11 cellular contexts compared by ENCODE assay signal in genomic region chr4:80005863-80006262, GRCh38.
DNase-seq lines count a peak whose midpoint lies in the region; ATAC-seq, FAIRE-seq and TF ChIP-seq lines count a peak whose summit lies in the region.
"Had no signal": no experiment of that assay in that cellular context is flagged by ENCODE, and none has a peak within 500 bp of the region (broad histone marks: within the 10 kb centered on the region; RNA-seq: fewer than 3 reads in every experiment).

No MANE protein-coding gene starts in this region.

- H2BK120ac ChIP-seq in IMR-90 (ENCODE audit: low read depth, low read length) = no peak overlapping the region

- no peaks in the 10 kb centered on the region; the same call in 1 of the 2 replicates for H3K9me1 ChIP-seq in IMR-90 (ENCODE audit: insufficient read depth, low read length)

- peaks cover 18 to 39% of the 10 kb centered on the region in 2 experiments for H3K79me1 ChIP-seq in IMR-90 (ENCODE audit: low read depth in 1 of 2, low read length in 2 of 2)

- peaks cover 5% of the 10 kb centered on the region for H3K9me3 ChIP-seq in IMR-90 (ENCODE audit: control insufficient read depth, insufficient read depth, low read length)
- H3K9me3 ChIP-seq in HepG2 (ENCODE audit: low read length) = peaks cover 7% of the 10 kb centered on the region; the same call in 1 of the 2 replicates
- H3K9me3 ChIP-seq: thyroid gland had no signal

- H3K4me3 ChIP-seq in IMR-90 (ENCODE audit: insufficient read depth, low read depth, low read length) (no peak overlapping the region), HepG2 (replicated peaks in 1 of 3; ENCODE audit: insufficient read depth in 1 of 3, low read depth in 2 of 3, low read length in 3 of 3) (no peak overlapping the region)
- H3K4me3 ChIP-seq: psoas muscle, thyroid gland had no signal

- H3K18ac ChIP-seq in IMR-90 (ENCODE audit: low read depth, low read length) = no peak overlapping the region

- peaks cover 2% of the 10 kb centered on the region; the same call in 1 of the 2 replicates for H3K4me1 ChIP-seq in IMR-90 (ENCODE audit: control insufficient read depth, insufficient read depth, low read length)
- peaks cover 15% of the 10 kb centered on the region for H3K4me1 ChIP-seq in HepG2 (ENCODE audit: insufficient read depth, low read length)
- H3K4me1 ChIP-seq: psoas muscle, thyroid gland had no signal

- H3K56ac ChIP-seq in IMR-90 (ENCODE audit: extremely low read depth, insufficient read depth, low read length) = no peak overlapping the region

- TF ChIP-seq EP300 in HepG2 (IDR thresholded peaks at IDR 0.05; ENCODE audit: low read depth in 2 of 2, low read length in 2 of 2) (no peak), HepG2 (CRISPR knock-in tag; IDR thresholded peaks at IDR 0.05; ENCODE audit: borderline replicate concordance) (no peak)

- no peak overlapping the region for H3K23ac ChIP-seq in IMR-90 (ENCODE audit: low read depth, low read length)

- no peak overlapping the region for H3K4ac ChIP-seq in IMR-90 (ENCODE audit: low read depth, low read length)

- intact Hi-C loops in IMR-90 (cut with micrococcal nuclease) (no loop called here), HepG2 (cut with micrococcal nuclease; ENCODE audit: unreplicated experiment) (no loop called here)

- H4K91ac ChIP-seq in IMR-90 (ENCODE audit: insufficient read depth, low read depth, low read length) = no peak overlapping the region

- BruUV-seq in IMR-90 (replicated peaks; lab: Mats Ljungman, UMichigan) = no TSS peak
- BruUV-seq in HepG2 (replicated peaks; lab: Mats Ljungman, UMichigan) = no TSS peak

- TF ChIP-seq POLR2A in IMR-90 (IDR thresholded peaks at IDR 0.05; ENCODE audit: low read depth, low read length) = no peak
- no peak for TF ChIP-seq POLR2A in HepG2 (IDR thresholded peaks at IDR 0.05; ENCODE audit: insufficient read depth in 1 of 2, low read depth in 2 of 2, low read length in 2 of 2)

- H3K4me3 Mint-ChIP-seq in activated naive CD8-positive, alpha-beta T cell = peak overlapping the region; percentile 21

- H3K27me3 ChIP-seq in IMR-90 (ENCODE audit: control insufficient read depth, insufficient read depth, low read length) (no peaks in the 10 kb centered on the region), HepG2 (ENCODE audit: control insufficient read depth in 1 of 2, insufficient read depth in 2 of 2, low read length in 2 of 2) (no peaks in the 10 kb centered on the region)
- H3K27me3 ChIP-seq: thyroid gland had no signal

- in situ Hi-C loops in IMR-90 (cut with MboI; ENCODE audit: low sequenced_read_pairs) = no loop called here
- in situ Hi-C loops in HepG2 (cut with HindIII; ENCODE audit: extremely low pct_ligation_motif_present, low pct_unique_long_range_greater_than_20kb) = no loop called here

- no peaks in the 10 kb centered on the region for H3K27me3 Mint-ChIP-seq in activated naive CD8-positive, alpha-beta T cell

- no peak for TF ChIP-seq CTCF in IMR-90 (conservative IDR thresholded peaks at IDR 0.05; ENCODE audit: low read depth, low read length)
- TF ChIP-seq CTCF in HepG2 (CRISPR knock-in tag; IDR thresholded peaks at IDR 0.05) = no peak

- H3K4me1 Mint-ChIP-seq in activated naive CD8-positive, alpha-beta T cell (ENCODE audit: low read depth) = peaks cover 45% of the 10 kb centered on the region

- no peak overlapping the region for H3K27ac ChIP-seq in IMR-90 (ENCODE audit: insufficient read depth, low read length)
- H3K27ac ChIP-seq in HepG2 (ENCODE audit: extremely low read length, insufficient read depth, low read length) = no peak overlapping the region
- H3K27ac ChIP-seq: psoas muscle, thyroid gland had no signal

- no peak overlapping the region for H3K9ac ChIP-seq in IMR-90 (ENCODE audit: low read depth, low read length)
- H3K9ac ChIP-seq in HepG2 (ENCODE audit: insufficient read depth, low read depth, low read length) = no peak overlapping the region

- no peak overlapping the region for H2BK15ac ChIP-seq in IMR-90 (ENCODE audit: low read depth, low read length)

- ATAC-seq in IMR-90 (ENCODE audit: low read depth) (no peak), HepG2 (no peak)
- ATAC-seq: psoas muscle had no signal

- H3K36me3 ChIP-seq in IMR-90 (ENCODE audit: control insufficient read depth, insufficient read depth, low read length) (peaks cover 6% of the 10 kb centered on the region), HepG2 (replicated peaks in 1 of 2; ENCODE audit: control insufficient read depth in 1 of 2, insufficient read depth in 2 of 2, low read length in 2 of 2) (no peaks in the 10 kb centered on the region)
- H3K36me3 ChIP-seq: thyroid gland had no signal

- H4K20me1 ChIP-seq in IMR-90 (ENCODE audit: insufficient read depth, low read length) = no peaks in the 10 kb centered on the region
- no peaks in the 10 kb centered on the region for H4K20me1 ChIP-seq in HepG2 (ENCODE audit: insufficient read depth, low read length)

- H2AK5ac ChIP-seq in IMR-90 (ENCODE audit: low read depth, low read length) = no peak overlapping the region

- no peak overlapping the region for H2AK9ac ChIP-seq in IMR-90 (replicated peaks; ENCODE audit: low read depth, low read length, poor library complexity)

- peak overlapping the region; percentile 83 for H3K27ac Mint-ChIP-seq in activated naive CD8-positive, alpha-beta T cell

- H4K8ac ChIP-seq in IMR-90 (ENCODE audit: low read depth in 2 of 2, low read length in 2 of 2) = no peak overlapping the region

- H3K79me2 ChIP-seq in HepG2 (ENCODE audit: insufficient read depth, low read length) = no peaks in the 10 kb centered on the region

- peaks cover 33% of the 10 kb centered on the region for H3K36me3 Mint-ChIP-seq in activated naive CD8-positive, alpha-beta T cell

- POLR2A ChIA-PET in IMR-90 (lab: Charles Lee; ENCODE audit: unreplicated experiment) = no interaction called here
- POLR2A ChIA-PET in HepG2 (lab: Yijun Ruan, JAX) = no interaction called here

- CTCF ChIA-PET in IMR-90 (lab: Yijun Ruan, JAX) = no interaction called here
- CTCF ChIA-PET in HepG2 (lab: Yijun Ruan, JAX; ENCODE audit: low intra/inter-chr PET ratio, low total read pairs) = no interaction called here

- TF ChIP-seq RAD21 in IMR-90 (IDR thresholded peaks at IDR 0.05; ENCODE audit: low read length) = no peak
- no peak for TF ChIP-seq RAD21 in HepG2 (CRISPR knock-in tag; IDR thresholded peaks at IDR 0.05)

- peaks cover 5% of the 10 kb centered on the region for H3K9me3 Mint-ChIP-seq in activated naive CD8-positive, alpha-beta T cell (ENCODE audit: low read depth)

- DNase-seq in EL (peak; percentile 43), IMR-90 (peak; percentile 65), HepG2 (ENCODE audit: low spot score) (peak; percentile 19), NCI-H128 (lab: John Stamatoyannopoulos, UW; ENCODE audit: unreplicated experiment) (no peak), AML-193 (lab: John Stamatoyannopoulos, UW) (no peak), NK-92 (lab: John Stamatoyannopoulos, UW; ENCODE audit: unreplicated experiment) (no peak)
- DNase-seq: NCI-H2171, psoas muscle, thyroid gland had no signal

- H2BK5ac ChIP-seq in IMR-90 (ENCODE audit: low read depth, low read length, poor library complexity, severe bottlenecking) = no peak overlapping the region

- H2AFZ ChIP-seq in IMR-90 (replicated peaks; ENCODE audit: low read length, poor library complexity) (no peak overlapping the region), HepG2 (ENCODE audit: low read length) (no peak overlapping the region)

- no peak overlapping the region for H2BK20ac ChIP-seq in IMR-90 (ENCODE audit: low read depth, low read length)

- no peak overlapping the region for H4K5ac ChIP-seq in IMR-90 (ENCODE audit: low read depth, low read length)

- H3K14ac ChIP-seq in IMR-90 (replicated peaks; ENCODE audit: low read depth, low read length) = no peak overlapping the region

- H3K4me2 ChIP-seq in IMR-90 (ENCODE audit: low read depth, low read length) (no peak overlapping the region), HepG2 (ENCODE audit: low read depth, low read length) (no peak overlapping the region)

- no CpG with 5 or more reads among the region's 3 CpGs for WGBS in IMR-90 (ENCODE audit: extremely low coverage in 2 of 2, insufficient read length in 1 of 2), 2 experiments
- WGBS in HepG2 (ENCODE audit: low lambda C conversion rate) = 95% methylated on average over 3 of the region's 3 CpGs

- dilution Hi-C loops in IMR-90 (cut with HindIII; ENCODE audit: low sequenced_read_pairs, unreplicated experiment) = no loop called here

- FAIRE-seq in HepG2 (lab: Jason Lieb, UNC) = no peak
- FAIRE-seq: G401.6 had no signal

TF ChIP-seq in IMR-90, 13 proteins besides CTCF, POLR2A, EP300 and RAD21 (continues in another document):
- TF ChIP-seq NFE2L2 (IDR thresholded peaks at IDR 0.05; ENCODE audit: low read depth, low read length) = no peak
- no peak for TF ChIP-seq MXI1 (IDR thresholded peaks at IDR 0.05; ENCODE audit: borderline replicate concordance, low read depth, low read length)
- no peak for TF ChIP-seq MAFK (IDR thresholded peaks at IDR 0.05; ENCODE audit: low read depth, low read length)
- TF ChIP-seq USF2 (IDR thresholded peaks at IDR 0.05; ENCODE audit: low read depth, low read length) = no peak
- no peak for TF ChIP-seq CHD1 (IDR thresholded peaks at IDR 0.05; ENCODE audit: low read depth, low read length)
- TF ChIP-seq RFX5 (IDR thresholded peaks at IDR 0.05; ENCODE audit: low read depth, low read length) = no peak
- TF ChIP-seq SMC3 (IDR thresholded peaks at IDR 0.05; ENCODE audit: low read depth, low read length) = no peak

TF ChIP-seq in HepG2, 621 proteins besides CTCF, POLR2A, EP300 and RAD21:
- TF ChIP-seq PATZ1 (CRISPR knock-in tag; IDR thresholded peaks at IDR 0.05) (no peak), FOSL2 (CRISPR knock-in tag; IDR thresholded peaks at IDR 0.05) (peak; percentile 63)
TF ChIP-seq in HepG2: peak in this region for 1.

Comparison
In these comparisons a context has a peak if more than half of its experiments do, and no peak if none do; other contexts are left out.
1. DNase-seq: peak in EL (single experiment), IMR-90 (single experiment) and HepG2 (single experiment); none in NCI-H128 (single experiment), AML-193 (0 of 2) and NK-92 (single experiment).